Comparison of ENCODE assay signal across 8 cellular contexts in genomic region chr5:7868427-7868772, GRCh38. TPM values are rescaled to one million over a fixed set of nuclear protein-coding genes. Genes with fewer than 3 reads are reported as not detected.
DNase-seq lines count a peak whose midpoint lies in the region; ATAC-seq and TF ChIP-seq lines count a peak whose summit lies in the region.

No MANE protein-coding gene starts in this region.

- H3K27ac ChIP-seq in muscle layer of colon (ENCODE audit: low read depth, low read length) = peak overlapping the region; percentile 71

- peak overlapping the region; percentile 38 for H3K9ac ChIP-seq in muscle layer of colon (ENCODE audit: low read length)

- no peaks in the 10 kb centered on the region for H3K9me3 Mint-ChIP-seq in chondrocyte (ENCODE audit: low read depth)

- TF ChIP-seq CTCF in GM12864 (IDR thresholded peaks at IDR 0.05; ENCODE audit: low read depth, low read length, missing control alignments) = no peak
- TF ChIP-seq CTCF in LNCaP clone FGC (IDR thresholded peaks at IDR 0.05; ENCODE audit: control insufficient read depth, extremely low read depth, insufficient read depth) = no peak
- TF ChIP-seq CTCF in chondrocyte (IDR thresholded peaks at IDR 0.05) = no peak
- no peak for TF ChIP-seq CTCF in GM20000 (IDR thresholded peaks at IDR 0.05; ENCODE audit: extremely low read depth, missing control alignments)

- peaks cover 9% of the 10 kb centered on the region for H3K36me3 ChIP-seq in muscle layer of colon (ENCODE audit: insufficient read depth, low read length)

- H3K27me3 Mint-ChIP-seq in chondrocyte (ENCODE audit: low read depth) = no peaks in the 10 kb centered on the region

- no peak for DNase-seq in GM12864 (ENCODE audit: low read depth)
- DNase-seq in LNCaP clone FGC (ENCODE audit: low read depth) = no peak
- DNase-seq in chondrocyte (ENCODE audit: low spot score) = no peak
- no peak for DNase-seq in GM20000 (ENCODE audit: low spot score)
- no peak for DNase-seq in COR-L47 (lab: John Stamatoyannopoulos, UW)

- peak overlapping the region; percentile 92 for H3K4me3 ChIP-seq in GM12864 (ENCODE audit: low read depth, low read length)
- peak overlapping the region; percentile 81 for H3K4me3 ChIP-seq in LNCaP clone FGC (ENCODE audit: low read depth, low read length)
- peak overlapping the region; percentile 76 to 81 for H3K4me3 ChIP-seq in muscle layer of colon (ENCODE audit: low read depth in 1 of 2, low read length in 2 of 2)

- no peaks in the 10 kb centered on the region for H3K9me3 ChIP-seq in muscle layer of colon (ENCODE audit: low read length)

- H3K27me3 ChIP-seq in muscle layer of colon (ENCODE audit: control insufficient read depth in 1 of 2, insufficient read depth in 2 of 2, low read length in 2 of 2) = no peaks in the 10 kb centered on the region

- H3K4me1 Mint-ChIP-seq in chondrocyte (ENCODE audit: low read depth) = peaks cover 41% of the 10 kb centered on the region

- peaks cover 19% of the 10 kb centered on the region for H3K4me1 ChIP-seq in muscle layer of colon (ENCODE audit: insufficient read depth, low read length)

- H3K27ac Mint-ChIP-seq in chondrocyte (ENCODE audit: unreplicated experiment) = peak overlapping the region; percentile 62

- no peaks in the 10 kb centered on the region for H3K36me3 Mint-ChIP-seq in chondrocyte (ENCODE audit: low read depth)

- H3K4me3 Mint-ChIP-seq in chondrocyte (ENCODE audit: unreplicated experiment) = peak overlapping the region; percentile 83

- no peak for ATAC-seq in GM18519 (IDR thresholded peaks at IDR 0.05; ENCODE audit: low FRiP score, unreplicated experiment)
- no peak for ATAC-seq in GM21423 (IDR thresholded peaks at IDR 0.05; ENCODE audit: unreplicated experiment)

RNA-seq across cellular contexts. Expression of gene FASTKD3, which starts 0.4 kb away (rescaled TPM):
- total RNA-seq in chondrocyte = 6.9 to 10.2 TPM (median 9.2 TPM) in 3 replicates

RNA-seq across cellular contexts. Expression of gene MTRR, which starts 0.5 kb away (rescaled TPM):
- total RNA-seq in chondrocyte = 27.4 to 37.2 TPM (median 28.4 TPM) in 3 replicates

RNA-seq across cellular contexts. Expression of gene CFAP90, which starts 17.5 kb away (rescaled TPM):
- 0.27 to 0.36 TPM in 2 of 3 replicates, not detected in the other for total RNA-seq in chondrocyte
